ENCODE assay signal across 19 cellular contexts in genomic region chr21:37059181-37059580, GRCh38. TPM values are rescaled to one million over a fixed set of nuclear protein-coding genes. Genes with fewer than 3 reads are reported as not detected.
DNase-seq lines count a peak whose midpoint lies in the region; FAIRE-seq and TF ChIP-seq lines count a peak whose summit lies in the region.
"Had no signal": no experiment of that assay in that cellular context is flagged by ENCODE, and none has a peak within 500 bp of the region (broad histone marks: within the 10 kb centered on the region; RNA-seq: fewer than 3 reads in every experiment).

No MANE protein-coding gene starts in this region.

- H3K4me3 ChIP-seq in SJSA1 (no peak overlapping the region), smooth muscle cell (no peak overlapping the region)
- H3K4me3 ChIP-seq: GM23248, Peyer's patch had no signal

- H2AK5ac ChIP-seq in H9 (ENCODE audit: insufficient read length, low read length) = no peak overlapping the region

- H3K23me2 ChIP-seq in H9 (ENCODE audit: insufficient read length, low read depth, low read length, poor library complexity, severe bottlenecking) = no peaks in the 10 kb centered on the region

- peaks cover 3% of the 10 kb centered on the region; the same call in 1 of the 2 replicates for H3K4me1 ChIP-seq in H9 (ENCODE audit: insufficient read depth, low read length)
- peaks cover 74% of the 10 kb centered on the region for H3K4me1 ChIP-seq in SJSA1 (replicated peaks)
- H3K4me1 ChIP-seq in smooth muscle cell (ENCODE audit: low read depth) = peaks cover 25% of the 10 kb centered on the region
- H3K4me1 ChIP-seq: Peyer's patch had no signal

- H2BK12ac ChIP-seq in H9 (ENCODE audit: insufficient read length, low read depth, low read length) = no peak overlapping the region

- H3K56ac ChIP-seq in H9 (ENCODE audit: insufficient read length, low read depth, low read length) = no peak overlapping the region

- H3K9ac ChIP-seq in H9 (ENCODE audit: extremely low read depth, insufficient read length, low read length) (no peak overlapping the region), smooth muscle cell (ENCODE audit: low read depth) (no peak overlapping the region)

- no peak for TF ChIP-seq CTCF in H9 (conservative IDR thresholded peaks at IDR 0.05)
- no peak for TF ChIP-seq CTCF in mesothelial cell of epicardium (IDR thresholded peaks at IDR 0.05; ENCODE audit: unreplicated experiment)
- TF ChIP-seq CTCF in smooth muscle cell (IDR thresholded peaks at IDR 0.05; ENCODE audit: borderline replicate concordance, insufficient read depth, poor library complexity, severe bottlenecking) = no peak

- H3K14ac ChIP-seq in H9 (ENCODE audit: insufficient read depth, low read length) = no peak overlapping the region

- no peak overlapping the region for H3K4ac ChIP-seq in H9 (ENCODE audit: low read depth, low read length)

- WGBS in H9 (ENCODE audit: extremely low coverage, insufficient read length, low lambda C conversion rate) = no CpG with 5 or more reads among the region's 5 CpGs
- 78% methylated on average over 5 of the region's 5 CpGs for WGBS in smooth muscle cell (ENCODE audit: low lambda C conversion rate)

- no peaks in the 10 kb centered on the region for H3K79me2 ChIP-seq in H9 (ENCODE audit: insufficient read depth, low read length)
- no peaks in the 10 kb centered on the region for H3K79me2 ChIP-seq in smooth muscle cell (ENCODE audit: low read depth)

- H3T11ph ChIP-seq in H9 (ENCODE audit: low read length) = no peak overlapping the region

- H3K23ac ChIP-seq in H9 (ENCODE audit: insufficient read length, low read depth, low read length) = no peak overlapping the region

- H3K4me2 ChIP-seq in H9 (ENCODE audit: insufficient read depth, insufficient read length, low read length) (no peak overlapping the region), smooth muscle cell (no peak overlapping the region)

- peaks cover 7 to 8% of the 10 kb centered on the region in 2 experiments; a peak in 3 of 5 replicates for H3K9me3 Mint-ChIP-seq in H9
- peaks cover 6% of the 10 kb centered on the region for H3K9me3 Mint-ChIP-seq in mesothelial cell of epicardium
- H3K9me3 Mint-ChIP-seq: CD8-positive, alpha-beta T cell had no signal

- H3K27me3 ChIP-seq in H9 (ENCODE audit: insufficient read depth, low read length) (no peaks in the 10 kb centered on the region; the same call in 1 of the 2 replicates), SJSA1 (replicated peaks) (no peaks in the 10 kb centered on the region), smooth muscle cell (ENCODE audit: low read depth) (no peaks in the 10 kb centered on the region)
- H3K27me3 ChIP-seq: Peyer's patch had no signal

- H3K27ac Mint-ChIP-seq in H9 (peak overlapping the region in 1 of 3 experiments; percentile 29; a peak in 1 of 7 replicates), mesothelial cell of epicardium (peak overlapping the region; percentile 34)
- H3K27ac Mint-ChIP-seq: CD8-positive, alpha-beta T cell had no signal

- H2AFZ ChIP-seq in H9 (ENCODE audit: low read length) (no peak overlapping the region), smooth muscle cell (ENCODE audit: low read depth) (no peak overlapping the region)
- H2AFZ ChIP-seq: GM23248 had no signal

- no peaks in the 10 kb centered on the region for H3K36me3 ChIP-seq in SJSA1
- H3K36me3 ChIP-seq in smooth muscle cell (ENCODE audit: low read depth) = no peaks in the 10 kb centered on the region
- H3K36me3 ChIP-seq: Peyer's patch had no signal

- peak overlapping the region; percentile 64 for H2BK120ac ChIP-seq in H9 (ENCODE audit: low read depth, low read length, poor library complexity, severe bottlenecking)

- no peak overlapping the region for H3K27ac ChIP-seq in H9 (ENCODE audit: insufficient read length, low read depth, low read length)
- peak overlapping the region; percentile 55 for H3K27ac ChIP-seq in SJSA1
- peak overlapping the region; percentile 81 for H3K27ac ChIP-seq in smooth muscle cell (ENCODE audit: low read depth)

- no peak overlapping the region for H4K91ac ChIP-seq in H9 (ENCODE audit: insufficient read length, low read depth, low read length)

- no peak overlapping the region for H3K18ac ChIP-seq in H9 (ENCODE audit: insufficient read length, low read depth, low read length)

- no peak overlapping the region for H2BK5ac ChIP-seq in H9 (ENCODE audit: insufficient read length, low read length)

- H3K9me3 ChIP-seq in H9 (ENCODE audit: control insufficient read depth, low read depth, low read length) (no peaks in the 10 kb centered on the region), SJSA1 (replicated peaks) (0 out of 2 replicates have a peak, but pooled peaks cover 4% of the 10 kb centered on the region), smooth muscle cell (replicated peaks; ENCODE audit: low read depth) (no peaks in the 10 kb centered on the region)
- H3K9me3 ChIP-seq: Peyer's patch had no signal

- H3F3A ChIP-seq in smooth muscle cell (ENCODE audit: low read depth) = peaks cover 10% of the 10 kb centered on the region

- no peak for FAIRE-seq in HTR-8/SVneo (lab: Jason Lieb, UNC)
- FAIRE-seq: A204.1, HepG2 had no signal

- no peaks in the 10 kb centered on the region for H3K79me1 ChIP-seq in H9 (ENCODE audit: insufficient read depth, low read depth, low read length, poor library complexity, severe bottlenecking)

- H3K4me3 Mint-ChIP-seq in H9 (no peak overlapping the region), mesothelial cell of epicardium (no peak overlapping the region)
- H3K4me3 Mint-ChIP-seq: CD8-positive, alpha-beta T cell had no signal

- H3K27me3 Mint-ChIP-seq in H9 (ENCODE audit: low read depth) (peaks cover 23% of the 10 kb centered on the region), mesothelial cell of epicardium (ENCODE audit: low read depth) (no peaks in the 10 kb centered on the region)

- DNase-seq in H9 (no peak), SJSA1 (ENCODE audit: low read depth in 1 of 2, low spot score in 2 of 2) (no peak), mesothelial cell of epicardium (ENCODE audit: low spot score in 2 of 2, unreplicated experiment in 2 of 2) (no peak), smooth muscle cell (lab: John Stamatoyannopoulos, UW; ENCODE audit: unreplicated experiment) (no peak), cerebellar cortex (ENCODE audit: low spot score) (no peak), HTR-8/SVneo (ENCODE audit: insufficient read length, low spot score) (no peak)
- no peak for DNase-seq in activated naive CD4-positive, alpha-beta T cell (lab: John Stamatoyannopoulos, UW)
- DNase-seq: Calu3; CD8-positive, alpha-beta T cell; GF-D8; GM23248; HCEC 1CT; NCI-H1930; NCI-H226; NCI-H524 treated with DMSO at 0.1 percent for 48 hours; Peyer's patch had no signal

- H3K4me1 Mint-ChIP-seq in H9 (peaks cover 32 to 43% of the 10 kb centered on the region in 2 experiments), mesothelial cell of epicardium (peaks cover 33% of the 10 kb centered on the region)

- H4K5ac ChIP-seq in H9 (ENCODE audit: insufficient read length, low read depth, low read length) = no peak overlapping the region

- H3K36me3 Mint-ChIP-seq in H9 (ENCODE audit: insufficient read depth in 1 of 3, low read depth in 3 of 3) (peaks cover 0 to 13% (median 0%) of the 10 kb centered on the region in 3 experiments; a peak in 3 of 7 replicates), mesothelial cell of epicardium (no peaks in the 10 kb centered on the region)
- H3K36me3 Mint-ChIP-seq: CD8-positive, alpha-beta T cell had no signal

- H4K20me1 ChIP-seq in H9 (ENCODE audit: control insufficient read depth, insufficient read depth, insufficient read length) = no peaks in the 10 kb centered on the region
- no peaks in the 10 kb centered on the region for H4K20me1 ChIP-seq in smooth muscle cell (ENCODE audit: low read depth)

- no peak overlapping the region for H2BK20ac ChIP-seq in H9 (ENCODE audit: low read depth, low read length, poor library complexity, severe bottlenecking)

- H4K8ac ChIP-seq in H9 (replicated peaks; ENCODE audit: insufficient read length, low read depth, low read length) = no peak overlapping the region

- H2BK15ac ChIP-seq in H9 (ENCODE audit: low read depth, low read length) = no peak overlapping the region

RNA-seq across cellular contexts. Expression of gene PIGP, which starts 13.7 kb away (rescaled TPM):
- 13.0 and 13.2 TPM in 2 replicates for total RNA-seq in H9 (2021)
- 13.6 and 36.7 TPM in 2 replicates for total RNA-seq in SJSA1 (2014; rRNA removed; shearing (Covaris generic))
- total RNA-seq in mesothelial cell of epicardium = 11.0 to 13.9 TPM (median 13.7 TPM) in 3 replicates
- 13.8 and 15.4 TPM in 2 replicates for total RNA-seq in smooth muscle cell
- 17.6 and 19.3 TPM in 2 replicates for polyA plus RNA-seq in smooth muscle cell

RNA-seq across cellular contexts. Expression of gene TTC3, which starts 13.9 kb away (rescaled TPM):
- total RNA-seq in H9 (2021) = 46.5 and 48.6 TPM in 2 replicates
- 184 and 259 TPM in 2 replicates for total RNA-seq in SJSA1 (2014; rRNA removed; shearing (Covaris generic))
- total RNA-seq in mesothelial cell of epicardium = 280 to 286 TPM (median 285 TPM) in 3 replicates
- 224 and 331 TPM in 2 replicates for total RNA-seq in smooth muscle cell
- 177 and 193 TPM in 2 replicates for polyA plus RNA-seq in smooth muscle cell

RNA-seq across cellular contexts. Expression of gene RIPPLY3, which starts 52.7 kb away (rescaled TPM):
- total RNA-seq in H9 (2021) (1.7 and 1.9 TPM in 2 replicates), mesothelial cell of epicardium (0.22 to 0.54 TPM (median 0.38 TPM) in 3 replicates), smooth muscle cell (not detected in 2 replicates)
- 1.7 TPM in 1 of 2 replicates, not detected in the other for total RNA-seq in SJSA1 (2014; rRNA removed; shearing (Covaris generic))
- not detected in 2 replicates for polyA plus RNA-seq in smooth muscle cell
- total RNA-seq: CD8-positive, alpha-beta T cell; GM23248; SK-MEL-5 had no signal
- polyA plus RNA-seq: GM23248 had no signal
